In the genomic region with DNA sequence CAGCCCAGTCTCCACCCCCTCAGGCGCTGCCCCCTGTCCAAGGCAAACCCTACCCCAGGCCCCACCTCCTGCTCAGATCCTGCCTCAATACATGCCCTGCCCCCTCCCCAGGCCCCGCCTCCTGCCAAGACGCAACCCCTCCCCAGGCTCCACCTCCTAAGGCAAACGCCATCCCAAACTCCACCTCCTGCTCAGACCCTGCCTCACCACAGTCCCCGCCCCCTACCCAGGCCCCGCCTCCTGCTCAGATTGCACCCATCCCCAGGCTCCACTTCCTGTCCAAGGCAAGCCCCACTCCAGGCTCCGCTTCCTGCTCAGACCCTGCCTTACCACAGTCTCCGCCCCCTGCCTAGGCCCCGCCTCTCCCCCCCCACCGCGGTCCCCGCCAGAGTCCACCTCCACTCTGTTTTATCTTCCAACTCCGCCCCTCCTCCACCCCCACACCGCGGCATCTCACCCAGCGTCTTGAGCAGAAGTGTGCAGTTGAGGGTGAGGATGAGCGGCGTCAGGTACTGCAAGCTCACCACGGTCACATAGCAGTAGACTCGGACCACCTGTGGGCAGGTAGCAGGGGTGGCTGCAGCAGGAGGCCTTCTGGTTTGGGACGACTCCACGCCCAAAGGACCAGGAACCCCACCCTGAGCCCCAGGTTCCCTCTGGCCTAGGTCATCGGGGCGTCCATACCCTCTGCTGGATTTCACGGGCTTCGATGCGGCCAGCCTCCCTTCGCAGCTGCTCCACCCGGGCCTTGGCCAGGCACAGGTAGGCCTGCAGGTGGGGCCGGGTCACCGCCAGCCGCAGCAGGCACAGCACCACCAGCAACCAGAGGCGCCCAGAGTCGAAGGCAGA, we compare ENCODE assay signal across 8 cellular contexts. TPM values are rescaled to one million over a fixed set of nuclear protein-coding genes. Genes with fewer than 3 reads are reported as not detected.
A peak's percentile ranks its signal among the peaks of the same experiment; 100 is the strongest.
DNase-seq lines count a peak whose midpoint lies in the region; FAIRE-seq and TF ChIP-seq lines count a peak whose summit lies in the region.

No MANE protein-coding gene starts in this region.

- in situ Hi-C loops in GM23248 (cut with MboI) = no loop called here

- no peaks in the 10 kb centered on the region; the same call in 1 of the 2 replicates for H3K36me3 ChIP-seq in GM23248 (ENCODE audit: low read depth)

- no peaks in the 10 kb centered on the region for H3F3A ChIP-seq in GM23248 (ENCODE audit: insufficient read depth)

- no peaks in the 10 kb centered on the region for H3K4me1 ChIP-seq in GM23248 (ENCODE audit: insufficient read depth)

- DNase-seq in GM23248 (peak; percentile 10), NCI-H82 treated with DMSO at 0.1 percent for 48 hours (lab: John Stamatoyannopoulos, UW; ENCODE audit: unreplicated experiment) (peak; percentile 60), fibroblast of gingiva (ENCODE audit: low read depth) (peak; percentile 62), non-pigmented ciliary epithelial cell (ENCODE audit: low read depth) (peak; percentile 31), GM12892 (ENCODE audit: insufficient read length) (no peak), A172 (ENCODE audit: low spot score) (no peak), SKM-1 treated with dmso at 0.1 percent for 144 hours (lab: John Stamatoyannopoulos, UW; ENCODE audit: unreplicated experiment) (no peak), NCI-H524 treated with DMSO at 0.1 percent for 48 hours (lab: John Stamatoyannopoulos, UW) (no peak)

- H3K9me2 ChIP-seq in GM23248 (ENCODE audit: insufficient read depth) = no peaks in the 10 kb centered on the region

- H3K27me3 ChIP-seq in GM23248 (replicated peaks; ENCODE audit: insufficient read depth) = no peaks in the 10 kb centered on the region

- no peak for TF ChIP-seq POLR2A in GM12892 (IDR thresholded peaks at IDR 0.05; ENCODE audit: low read depth, low read length)

- H3K27ac ChIP-seq in GM23248 = no peak overlapping the region

- no peaks in the 10 kb centered on the region for H3K9me3 ChIP-seq in GM23248 (ENCODE audit: low read depth)

- no peak overlapping the region for H3K9ac ChIP-seq in GM23248

- H2AFZ ChIP-seq in GM23248 = no peak overlapping the region

- FAIRE-seq in GM12892 (lab: Jason Lieb, UNC) = no peak

- no peak overlapping the region for H3K4me2 ChIP-seq in GM23248 (ENCODE audit: unreplicated experiment)

- H3K4me3 ChIP-seq in GM23248 = no peak overlapping the region

- 58 to 75% methylated on average over 15 to 34 of the region's 34 CpGs for WGBS in GM23248 (ENCODE audit: low coverage in 1 of 2, low lambda C conversion rate in 2 of 2, missing lambda C conversion rate in 2 of 2), 2 experiments

- H3K79me2 ChIP-seq in GM23248 (ENCODE audit: insufficient read depth) = no peaks in the 10 kb centered on the region

- no peaks in the 10 kb centered on the region for H4K20me1 ChIP-seq in GM23248 (ENCODE audit: insufficient read depth)

RNA-seq across cellular contexts. Expression of gene TMEM161A, which starts 17.7 kb away (rescaled TPM):
- 33.7 and 36.8 TPM in 2 replicates for total RNA-seq in GM23248 (2014; rRNA removed; shearing (Covaris generic))
- 29.1 and 32.5 TPM in 2 replicates for polyA plus RNA-seq in GM23248 (2016; fragmentation: Nextera tagmentation; extraction: Ambion mirVana)
- polyA plus RNA-seq in GM12892 (2012; ENCODE audit: missing spikeins) = 8.4 TPM
- total RNA-seq in A172 (2014; rRNA removed; shearing (Covaris generic)) = 29.1 and 31.5 TPM in 2 replicates

RNA-seq across cellular contexts. Expression of gene MEF2B, which starts 49.5 kb away (rescaled TPM):
- total RNA-seq in GM23248 (2014; rRNA removed; shearing (Covaris generic)) = 0.22 and 0.38 TPM in 2 replicates
- 0.20 and 0.33 TPM in 2 replicates for polyA plus RNA-seq in GM23248 (2016; fragmentation: Nextera tagmentation; extraction: Ambion mirVana)
- polyA plus RNA-seq in GM12892 (2012; ENCODE audit: missing spikeins) = 2.2 TPM
- total RNA-seq in A172 (2014; rRNA removed; shearing (Covaris generic)) = not detected in 2 replicates

RNA-seq across cellular contexts. Expression of gene SLC25A42, which starts 56.7 kb away (rescaled TPM):
- total RNA-seq in GM23248 (2014; rRNA removed; shearing (Covaris generic)) = 6.9 and 7.3 TPM in 2 replicates
- 4.8 and 5.9 TPM in 2 replicates for polyA plus RNA-seq in GM23248 (2016; fragmentation: Nextera tagmentation; extraction: Ambion mirVana)
- 8.7 TPM for polyA plus RNA-seq in GM12892 (2012; ENCODE audit: missing spikeins)
- total RNA-seq in A172 (2014; rRNA removed; shearing (Covaris generic)) = 4.0 and 5.0 TPM in 2 replicates

Comparison
In these comparisons a context has a peak if more than half of its experiments do, and no peak if none do; other contexts are left out.
1. DNase-seq: peak in GM23248 (single experiment), NCI-H82 treated with DMSO at 0.1 percent for 48 hours (single experiment), fibroblast of gingiva (single experiment) and non-pigmented ciliary epithelial cell (single experiment); none in GM12892 (single experiment), A172 (single experiment), SKM-1 treated with dmso at 0.1 percent for 144 hours (single experiment) and NCI-H524 treated with DMSO at 0.1 percent for 48 hours (single experiment).